In genomic region chr22:23496445-23496833, GRCh38 we compare ENCODE assay signal across 15 cellular contexts.
"Had no signal": no experiment of that assay in that cellular context is flagged by ENCODE, and none has a peak within 500 bp of the region (broad histone marks: within the 10 kb centered on the region; RNA-seq: fewer than 3 reads in every experiment).

No MANE protein-coding gene starts in this region.

- H3K27ac Mint-ChIP-seq: activated naive CD8-positive, alpha-beta T cell treated with anti-CD3 and anti-CD28 coated beads, Interleukin-2, amount 50 U/mL, for 24 hours had no signal

- ATAC-seq: activated CD4-positive, alpha-beta T cell treated with anti-CD3 and anti-CD28 coated beads for 36 hours; esophagus mucosa had no signal

- H3K9ac ChIP-seq: parathyroid adenoma had no signal

- H3K36me3 ChIP-seq: ascending aorta, stomach, thoracic aorta, vagina had no signal

- H3K4me3 Mint-ChIP-seq: activated CD4-positive, alpha-beta T cell treated with anti-CD3 and anti-CD28 coated beads for 36 hours; activated naive CD8-positive, alpha-beta T cell treated with anti-CD3 and anti-CD28 coated beads, Interleukin-2, amount 50 U/mL, for 24 hours had no signal

- H3K9me3 Mint-ChIP-seq: activated naive CD8-positive, alpha-beta T cell treated with anti-CD3 and anti-CD28 coated beads, Interleukin-2, amount 50 U/mL, for 24 hours had no signal

- H2AFZ ChIP-seq: parathyroid adenoma had no signal

- H3K4me3 ChIP-seq: ascending aorta, dorsolateral prefrontal cortex, skin epidermis, stomach, thoracic aorta, vagina had no signal

- H3K27me3 Mint-ChIP-seq: activated CD4-positive, alpha-beta T cell treated with anti-CD3 and anti-CD28 coated beads for 36 hours; activated naive CD8-positive, alpha-beta T cell treated with anti-CD3 and anti-CD28 coated beads, Interleukin-2, amount 50 U/mL, for 24 hours had no signal

- H3K27me3 ChIP-seq: ascending aorta, vagina had no signal

- H3K79me2 ChIP-seq: parathyroid adenoma had no signal

- H3K27ac ChIP-seq: ascending aorta, dorsolateral prefrontal cortex, parathyroid adenoma, skin epidermis, stomach, thoracic aorta, vagina had no signal

- DNase-seq: activated CD4-positive, alpha-beta T cell treated with anti-CD3 and anti-CD28 coated beads for 36 hours; activated effector memory CD4-positive, alpha-beta T cell treated with anti-CD3 and anti-CD28 coated beads, Interleukin-2, amount 50 U/mL, for 16 hours; activated naive CD8-positive, alpha-beta T cell treated with anti-CD3 and anti-CD28 coated beads, Interleukin-2, amount 50 U/mL, for 24 hours; hypothalamus; stimulated activated CD4-positive, alpha-beta T cell treated with anti-CD3 and anti-CD28 coated beads, Interleukin-4, amount 100 ng/mL, for 4 hours; stomach; SW 1271; T-helper 9 cell had no signal

- H3K4me1 ChIP-seq: ascending aorta, parathyroid adenoma, stomach, vagina had no signal

- H3K9me3 ChIP-seq: ascending aorta, stomach, thoracic aorta, vagina had no signal
